Comparison of ENCODE assay signal across 1 cellular context in genomic region chr7:116218051-116218645, GRCh38.
TF ChIP-seq lines count a peak whose summit lies in the region.

No MANE protein-coding gene starts in this region.

TF ChIP-seq in K562, 482 proteins besides CTCF, POLR2A, EP300 and RAD21 (continued from another document and continues in another):
- TF ChIP-seq ZNF518B (CRISPR knock-in tag; IDR thresholded peaks at IDR 0.05) (no peak), PATZ1 (CRISPR knock-in tag; IDR thresholded peaks at IDR 0.05; ENCODE audit: borderline replicate concordance) (no peak), ZNF431 (CRISPR knock-in tag; IDR thresholded peaks at IDR 0.05) (no peak), IRF9 (tag; IDR thresholded peaks at IDR 0.05) (no peak), ZNF408 (CRISPR knock-in tag; IDR thresholded peaks at IDR 0.05; ENCODE audit: low read depth) (no peak), ZNF707 (CRISPR knock-in tag; conservative IDR thresholded peaks at IDR 0.05) (no peak), ZBTB34 (CRISPR knock-in tag; IDR thresholded peaks at IDR 0.05) (no peak), RFX1 (IDR thresholded peaks at IDR 0.05) (no peak), NFRKB (IDR thresholded peaks at IDR 0.05; ENCODE audit: low read depth) (no peak), WHSC1 (IDR thresholded peaks at IDR 0.05; ENCODE audit: low read length) (no peak), ZNF764 (CRISPR knock-in tag; IDR thresholded peaks at IDR 0.05; ENCODE audit: low read depth) (no peak), CTBP1 (IDR thresholded peaks at IDR 0.05; ENCODE audit: borderline replicate concordance) (peak; percentile 88), FOXM1 (IDR thresholded peaks at IDR 0.05; ENCODE audit: low read depth) (peak; percentile 85), FOXM1 (CRISPR knock-in tag; IDR thresholded peaks at IDR 0.05; ENCODE audit: low read depth) (no peak), SMAD4 (CRISPR knock-in tag; conservative IDR thresholded peaks at IDR 0.05) (0 out of 2 replicates have a peak, but pooled peaks have one; percentile 53), SFPQ (IDR thresholded peaks at IDR 0.05; ENCODE audit: low read depth, low read length) (no peak), CBFA2T3 (IDR thresholded peaks at IDR 0.05) (peak; percentile 95), MAFG (tag; conservative IDR thresholded peaks at IDR 0.05) (peak; percentile 75), ZBTB1 (CRISPR knock-in tag; IDR thresholded peaks at IDR 0.05; ENCODE audit: borderline replicate concordance, low read depth) (no peak), CUX1 (CRISPR knock-in tag; IDR thresholded peaks at IDR 0.05) (no peak), ZNF444 (CRISPR knock-in tag; IDR thresholded peaks at IDR 0.05) (no peak), HMBOX1 (IDR thresholded peaks at IDR 0.05) (0 out of 2 replicates have a peak, but pooled peaks have one; percentile 16), ZNF717 (CRISPR knock-in tag; IDR thresholded peaks at IDR 0.05) (no peak), SAFB2 (IDR thresholded peaks at IDR 0.05; ENCODE audit: borderline replicate concordance, low read depth, low read length, severe bottlenecking) (no peak), FOXP1 (CRISPR knock-in tag; IDR thresholded peaks at IDR 0.05) (no peak), ZBTB43 (CRISPR knock-in tag; IDR thresholded peaks at IDR 0.05) (no peak), ZBTB9 (CRISPR knock-in tag; IDR thresholded peaks at IDR 0.05) (peak; percentile 88), FOXA1 (IDR thresholded peaks at IDR 0.05; ENCODE audit: borderline replicate concordance) (0 out of 2 replicates have a peak, but pooled peaks have one; percentile 17), SUPT5H (IDR thresholded peaks at IDR 0.05) (no peak), U2AF2 (optimal IDR thresholded peaks at IDR 0.05; ENCODE audit: low read depth, low read length) (no peak), SNAPC5 (CRISPR knock-in tag; IDR thresholded peaks at IDR 0.05) (no peak), MYNN (IDR thresholded peaks at IDR 0.05) (peak; percentile 78; the same call in 1 of the 2 replicates), MYNN (CRISPR knock-in tag; IDR thresholded peaks at IDR 0.05) (no peak), BMI1 (IDR thresholded peaks at IDR 0.05; ENCODE audit: low read length) (no peak), TBL1XR1 (IDR thresholded peaks at IDR 0.05; ENCODE audit: low read length in 2 of 2) (peak in 1 of 2 experiments; percentile 93; a peak in 2 of 4 replicates), ZSCAN29 (IDR thresholded peaks at IDR 0.05) (no peak), ZNF512 (tag; IDR thresholded peaks at IDR 0.05) (no peak)
